In the genomic region with DNA sequence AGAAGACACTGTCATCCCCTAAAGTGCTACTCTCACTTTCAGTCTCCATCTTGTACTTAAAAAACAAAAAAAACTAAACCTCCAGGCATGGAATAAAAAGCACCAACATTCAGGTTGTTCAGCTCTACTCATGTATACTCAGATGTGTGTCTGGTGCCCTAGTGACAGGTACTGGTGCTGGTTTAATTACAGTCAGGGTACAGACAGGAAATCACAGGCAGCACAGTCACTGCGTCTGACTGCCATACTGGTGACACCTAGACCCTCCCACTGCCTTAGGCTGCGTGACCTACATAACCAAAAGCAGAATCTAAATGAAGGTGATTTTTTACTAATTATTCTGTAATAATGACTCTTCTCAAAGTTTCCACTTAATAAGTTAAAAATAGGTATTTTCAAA, we compare ENCODE assay signal across 11 cellular contexts. TPM values are rescaled to one million over a fixed set of nuclear protein-coding genes. Genes with fewer than 3 reads are reported as not detected.
A peak's percentile ranks its signal among the peaks of the same experiment; 100 is the strongest.
DNase-seq lines count a peak whose midpoint lies in the region; ATAC-seq, FAIRE-seq and TF ChIP-seq lines count a peak whose summit lies in the region.
"Had no signal": no experiment of that assay in that cellular context is flagged by ENCODE, and none has a peak within 500 bp of the region (broad histone marks: within the 10 kb centered on the region; RNA-seq: fewer than 3 reads in every experiment).

Gene ARHGAP32, minus strand, starts transcription at position 176 of the 400 bp plus-strand sequence. Its CDS starts 127 bp downstream, at position 49.

- no peak within 1 kb of the TSS for H3K27ac Mint-ChIP-seq in CD4-positive, CD25-positive, alpha-beta regulatory T cell
- no peak within 1 kb of the TSS for H3K27ac Mint-ChIP-seq in neural progenitor cell

- no peaks in the 10 kb centered on the region for H3K36me3 Mint-ChIP-seq in CD4-positive, CD25-positive, alpha-beta regulatory T cell
- peaks cover 14% of the 10 kb centered on the region for H3K36me3 Mint-ChIP-seq in neural progenitor cell

- H3K4me1 ChIP-seq in CD4-positive, CD25-positive, alpha-beta regulatory T cell (ENCODE audit: control insufficient read depth, insufficient read depth, low read length, poor library complexity, severe bottlenecking), result no peaks in the 10 kb centered on the region
- peaks cover 22% of the 10 kb centered on the region for H3K4me1 ChIP-seq in neural progenitor cell
- no peaks in the 10 kb centered on the region for H3K4me1 ChIP-seq in aorta (ENCODE audit: control insufficient read depth in 1 of 2, insufficient read depth in 2 of 2, low read length in 2 of 2)
- H3K4me1 ChIP-seq in kidney (ENCODE audit: control insufficient read depth in 1 of 2, insufficient read depth in 1 of 2, low read depth in 1 of 2, low read length in 2 of 2), result no peaks in the 10 kb centered on the region

- no peaks in the 10 kb centered on the region for H3K4me1 Mint-ChIP-seq in CD4-positive, CD25-positive, alpha-beta regulatory T cell
- H3K4me1 Mint-ChIP-seq in neural progenitor cell, result peaks cover 4% of the 10 kb centered on the region

- peak; percentile 50 to 53 for ATAC-seq in CD4-positive, CD25-positive, alpha-beta regulatory T cell (ENCODE audit: low read depth in 2 of 2)
- no peak for ATAC-seq in aorta (ENCODE audit: low FRiP score)
- no peak for ATAC-seq in HG02884 (IDR thresholded peaks at IDR 0.05; ENCODE audit: unreplicated experiment)
- ATAC-seq: Right ventricle myocardium inferior had no signal

- H3K27me3 ChIP-seq in CD4-positive, CD25-positive, alpha-beta regulatory T cell (ENCODE audit: control insufficient read depth, insufficient read depth, low read length), result no peaks in the 10 kb centered on the region
- H3K27me3 ChIP-seq in neural progenitor cell (no peaks in the 10 kb centered on the region), aorta (ENCODE audit: control insufficient read depth in 1 of 2, insufficient read depth in 2 of 2, low read length in 1 of 2) (no peaks in the 10 kb centered on the region)

- peaks cover 6% of the 10 kb centered on the region for H4K20me1 ChIP-seq in neural progenitor cell (ENCODE audit: low read depth)

- TF ChIP-seq CTCF in epithelial cell of esophagus (IDR thresholded peaks at IDR 0.05; ENCODE audit: insufficient read depth, low read depth, low read length, missing control alignments) (no peak), neural progenitor cell (IDR thresholded peaks at IDR 0.05) (no peak), kidney (IDR thresholded peaks at IDR 0.05; ENCODE audit: borderline replicate concordance, extremely low read depth, insufficient read depth) (no peak)

- H3K4me3 ChIP-seq in CD4-positive, CD25-positive, alpha-beta regulatory T cell (ENCODE audit: low read depth, low read length), result no peak within 1 kb of the TSS
- H3K4me3 ChIP-seq in epithelial cell of esophagus (ENCODE audit: low read length) (peak within 1 kb of the TSS; percentile 49), neural progenitor cell (no peak within 1 kb of the TSS), aorta (ENCODE audit: low read length in 2 of 2) (no peak within 1 kb of the TSS), kidney (ENCODE audit: low read length in 2 of 2) (no peak within 1 kb of the TSS)

- H3K9me3 ChIP-seq in CD4-positive, CD25-positive, alpha-beta regulatory T cell (ENCODE audit: control insufficient read depth in 2 of 2, low read length in 2 of 2), result no peaks in the 10 kb centered on the region
- H3K9me3 ChIP-seq in neural progenitor cell (ENCODE audit: low read depth), result no peaks in the 10 kb centered on the region
- no peaks in the 10 kb centered on the region for H3K9me3 ChIP-seq in aorta (ENCODE audit: control insufficient read depth, low read length)
- no peaks in the 10 kb centered on the region for H3K9me3 ChIP-seq in kidney (ENCODE audit: control insufficient read depth in 1 of 2, low read length in 2 of 2)

- no peak within 1 kb of the TSS for H2AFZ ChIP-seq in neural progenitor cell (replicated peaks)

- H3K36me3 ChIP-seq in CD4-positive, CD25-positive, alpha-beta regulatory T cell (ENCODE audit: control insufficient read depth, insufficient read depth, low read length), result no peaks in the 10 kb centered on the region
- H3K36me3 ChIP-seq in neural progenitor cell, result no peaks in the 10 kb centered on the region
- no peaks in the 10 kb centered on the region for H3K36me3 ChIP-seq in aorta (ENCODE audit: control insufficient read depth in 1 of 2, insufficient read depth in 2 of 2, low read length in 1 of 2)
- H3K36me3 ChIP-seq in kidney (ENCODE audit: control insufficient read depth in 1 of 2, insufficient read depth in 2 of 2, low read length in 2 of 2), result no peaks in the 10 kb centered on the region

- H3K9ac ChIP-seq in neural progenitor cell (no peak within 1 kb of the TSS), kidney (ENCODE audit: low read length in 2 of 2) (no peak within 1 kb of the TSS)

- no peak for FAIRE-seq in kidney (lab: Jason Lieb, UNC)

- H3K9me3 Mint-ChIP-seq in CD4-positive, CD25-positive, alpha-beta regulatory T cell, result peaks cover 0 to 2% (median 0%) of the 10 kb centered on the region in 7 donors
- H3K9me3 Mint-ChIP-seq in neural progenitor cell, result peaks cover 15% of the 10 kb centered on the region

- DNase-seq in CD4-positive, CD25-positive, alpha-beta regulatory T cell, result peak in 1 of 3 donors; percentile 11
- DNase-seq in NCI-H2081 (lab: John Stamatoyannopoulos, UW) (peak; percentile 34 to 78), epithelial cell of esophagus (ENCODE audit: low read depth) (peak; percentile 88), neural progenitor cell (ENCODE audit: low spot score) (no peak), aorta (no peak), NCI-H1105 treated with DMSO at 0.1 percent for 48 hours (lab: John Stamatoyannopoulos, UW) (no peak), kidney (no peak)
- DNase-seq: mesenchymal stem cell; stimulated activated CD4-positive, alpha-beta T cell treated with anti-CD3 and anti-CD28 coated beads, Interleukin-4, amount 100 ng/mL, for 1 hour had no signal

- H3K27me3 Mint-ChIP-seq in CD4-positive, CD25-positive, alpha-beta regulatory T cell, result no peaks in the 10 kb centered on the region
- no peaks in the 10 kb centered on the region for H3K27me3 Mint-ChIP-seq in neural progenitor cell (ENCODE audit: insufficient read depth, low read depth)

- H3F3A ChIP-seq in neural progenitor cell (ENCODE audit: low read depth), result peaks cover 16% of the 10 kb centered on the region

- H3K4me3 Mint-ChIP-seq in CD4-positive, CD25-positive, alpha-beta regulatory T cell, result no peak within 1 kb of the TSS
- no peak within 1 kb of the TSS for H3K4me3 Mint-ChIP-seq in neural progenitor cell

- intact Hi-C loops in aorta (cut with DNase I), result no loop called here
- intact Hi-C loops in kidney (cut with DNase I), result no loop called here

- 91 to 96% methylated on average over 2 of the region's 2 CpGs for WGBS in aorta, 2 donors

- no peak within 1 kb of the TSS for H3K4me2 ChIP-seq in neural progenitor cell

- no peak within 1 kb of the TSS for H3K27ac ChIP-seq in CD4-positive, CD25-positive, alpha-beta regulatory T cell (ENCODE audit: insufficient read depth, low read length, poor library complexity, severe bottlenecking)
- H3K27ac ChIP-seq in neural progenitor cell (no peak within 1 kb of the TSS), aorta (ENCODE audit: low read depth in 1 of 2, low read length in 2 of 2) (no peak within 1 kb of the TSS), kidney (ENCODE audit: low read depth in 2 of 2, low read length in 2 of 2) (no peak within 1 kb of the TSS)

- peaks cover 55% of the 10 kb centered on the region for H3K79me2 ChIP-seq in neural progenitor cell (ENCODE audit: low read depth)

RNA-seq across cellular contexts. Expression of gene ARHGAP32, which starts in this region (rescaled TPM):
- 1.1 TPM for total RNA-seq in CD4-positive, CD25-positive, alpha-beta regulatory T cell
- polyA plus RNA-seq in CD4-positive, CD25-positive, alpha-beta regulatory T cell, result 1 to 10 TPM in 2 of 4 donors, under 1 TPM in 2; 0.76 to 4.6 (median 2.1) TPM
- total RNA-seq in neural progenitor cell (ENCODE audit: low replicate concordance), result 14.7 and 21.4 TPM in 2 replicates
- 10 to 100 TPM; 14.4 to 21.3 TPM for total RNA-seq in aorta
- polyA plus RNA-seq in aorta, result 1 to 10 TPM; 1.8 to 3.4 TPM
- 30.8 TPM for total RNA-seq in kidney
- 2.1 TPM for polyA plus RNA-seq in kidney (ENCODE audit: insufficient read depth, low read depth, low replicate concordance)

Comparison
In these comparisons a context has a peak if more than half of its experiments do, and no peak if none do; other contexts are left out.
1. ATAC-seq: peak in CD4-positive, CD25-positive, alpha-beta regulatory T cell (2 of 2); none in aorta (single experiment) and HG02884 (single experiment).
2. DNase-seq: peak in NCI-H2081 (2 of 2) and epithelial cell of esophagus (single experiment); none in neural progenitor cell (single experiment), aorta (0 of 2), NCI-H1105 treated with DMSO at 0.1 percent for 48 hours (single experiment) and kidney (single experiment).